In the genomic region with DNA sequence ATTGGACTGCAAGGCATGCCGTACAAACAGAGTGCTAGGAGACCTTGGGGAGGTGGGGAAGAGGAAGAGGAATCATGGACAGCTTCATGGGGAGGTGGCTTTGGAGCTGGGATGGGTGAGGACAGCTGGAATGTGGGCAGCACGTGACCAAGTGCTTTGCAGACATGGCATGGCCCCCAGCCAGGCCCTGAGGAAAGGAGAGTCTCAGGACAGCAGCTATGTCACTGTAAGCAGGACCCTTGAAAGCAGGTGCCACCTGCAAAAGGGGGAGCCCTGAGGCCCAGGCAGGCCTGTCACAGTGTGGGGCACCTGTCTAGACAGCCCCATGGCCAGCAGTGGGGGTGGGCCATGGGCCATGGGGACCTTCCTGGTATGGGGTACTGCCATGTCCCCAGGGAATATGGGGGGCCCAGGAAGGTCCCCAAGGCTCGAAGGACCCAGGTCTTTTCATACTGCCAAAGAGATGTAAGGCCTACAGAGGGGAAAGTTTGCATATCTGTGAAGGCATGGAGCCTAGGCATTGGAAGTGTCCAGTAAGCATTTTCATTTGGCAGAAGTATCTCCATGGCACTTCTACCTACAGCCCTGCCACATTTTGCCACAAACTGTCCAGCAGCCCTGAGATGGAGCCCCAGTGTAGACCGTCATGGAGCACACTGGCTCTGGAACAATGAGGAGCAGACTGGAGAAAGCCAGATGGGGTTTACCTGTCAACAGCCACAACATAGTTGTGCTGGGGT, we compare ENCODE assay signal across 17 cellular contexts. TPM values are rescaled to one million over a fixed set of nuclear protein-coding genes. Genes with fewer than 3 reads are reported as not detected.
DNase-seq lines count a peak whose midpoint lies in the region; ATAC-seq, FAIRE-seq and TF ChIP-seq lines count a peak whose summit lies in the region.
"Had no signal": no experiment of that assay in that cellular context is flagged by ENCODE, and none has a peak within 500 bp of the region (broad histone marks: within the 10 kb centered on the region; RNA-seq: fewer than 3 reads in every experiment).

No MANE protein-coding gene starts in this region.

- peaks cover 87% of the 10 kb centered on the region for H3K27me3 Mint-ChIP-seq in nephron (ENCODE audit: low read depth)
- peaks cover 23% of the 10 kb centered on the region for H3K27me3 Mint-ChIP-seq in activated CD4-positive, alpha-beta T cell treated with anti-CD3 and anti-CD28 coated beads for 36 hours

- TF ChIP-seq CTCF in HepG2 (CRISPR knock-in tag; IDR thresholded peaks at IDR 0.05) (no peak), right lobe of liver (IDR thresholded peaks at IDR 0.05) (no peak), nephron (IDR thresholded peaks at IDR 0.05; ENCODE audit: unreplicated experiment in 3 of 3) (no peak), thyroid gland (IDR thresholded peaks at IDR 0.05) (no peak)

- H3K4me2 ChIP-seq in HepG2 (ENCODE audit: low read depth, low read length) = no peak overlapping the region
- H3K4me2 ChIP-seq: GM23338 had no signal

- intact Hi-C loops in HepG2 (cut with micrococcal nuclease; ENCODE audit: unreplicated experiment) (no loop called here), right lobe of liver (cut with DNase I) (no loop called here), thyroid gland (cut with DNase I) (no loop called here)
- intact Hi-C loops in activated CD4-positive, alpha-beta T cell treated with anti-CD3 and anti-CD28 coated beads for 36 hours (cut with DNase I, micrococcal nuclease) = no loop called here

- H3K36me3 ChIP-seq in HepG2 (replicated peaks in 1 of 2; ENCODE audit: control insufficient read depth in 1 of 2, insufficient read depth in 2 of 2, low read length in 2 of 2) = no peaks in the 10 kb centered on the region
- no peaks in the 10 kb centered on the region for H3K36me3 ChIP-seq in right lobe of liver
- H3K36me3 ChIP-seq in thyroid gland = peaks cover 16 to 19% of the 10 kb centered on the region in 2 donors
- H3K36me3 ChIP-seq: BE2C had no signal

- peaks cover 49% of the 10 kb centered on the region for H3K4me1 Mint-ChIP-seq in nephron
- peaks cover 7% of the 10 kb centered on the region for H3K4me1 Mint-ChIP-seq in activated CD4-positive, alpha-beta T cell treated with anti-CD3 and anti-CD28 coated beads for 36 hours

- H4K20me1 ChIP-seq in HepG2 (ENCODE audit: insufficient read depth, low read length) = no peaks in the 10 kb centered on the region

- FAIRE-seq in HepG2 (lab: Jason Lieb, UNC) (no peak), GM12892 (lab: Jason Lieb, UNC) (no peak)
- FAIRE-seq: A204.1, G401.6, GM12891 had no signal

- BruUV-seq in HepG2 (replicated peaks; lab: Mats Ljungman, UMichigan) = no TSS peak

- H3K27ac ChIP-seq in HepG2 (ENCODE audit: extremely low read length, insufficient read depth, low read length) (no peak overlapping the region), right lobe of liver (no peak overlapping the region), thyroid gland (peak overlapping the region; percentile 92 to 99 (median 93))
- H3K27ac ChIP-seq: C4-2B had no signal

- TF ChIP-seq EP300 in HepG2 (IDR thresholded peaks at IDR 0.05; ENCODE audit: low read depth in 2 of 2, low read length in 2 of 2) = no peak
- no peak for TF ChIP-seq EP300 in HepG2 (CRISPR knock-in tag; IDR thresholded peaks at IDR 0.05; ENCODE audit: borderline replicate concordance)

- H3K4me1 ChIP-seq in HepG2 (ENCODE audit: insufficient read depth, low read length) = peaks cover 10% of the 10 kb centered on the region; the same call in 1 of the 2 replicates
- H3K4me1 ChIP-seq in right lobe of liver = peaks cover 0 to 19% (median 7%) of the 10 kb centered on the region in 4 donors
- peaks cover 76 to 85% of the 10 kb centered on the region in 2 donors for H3K4me1 ChIP-seq in thyroid gland
- H3K4me1 ChIP-seq: BE2C had no signal

- ATAC-seq in HepG2 = no peak
- no peak for ATAC-seq in right lobe of liver
- no peak for ATAC-seq in activated CD4-positive, alpha-beta T cell treated with anti-CD3 and anti-CD28 coated beads for 36 hours
- ATAC-seq: GM23338 had no signal

- no peak overlapping the region for H3K4me3 Mint-ChIP-seq in nephron
- no peak overlapping the region for H3K4me3 Mint-ChIP-seq in activated CD4-positive, alpha-beta T cell treated with anti-CD3 and anti-CD28 coated beads for 36 hours
- H3K4me3 Mint-ChIP-seq: CD4-positive, alpha-beta memory T cell; GM23338 had no signal

- H3K27me3 ChIP-seq in HepG2 (ENCODE audit: control insufficient read depth in 1 of 2, insufficient read depth in 2 of 2, low read length in 2 of 2) (peaks cover 7 to 19% of the 10 kb centered on the region in 2 experiments), right lobe of liver (no peaks in the 10 kb centered on the region), thyroid gland (no peaks in the 10 kb centered on the region)

- H2AFZ ChIP-seq in HepG2 (ENCODE audit: low read length) = no peak overlapping the region
- H2AFZ ChIP-seq: GM23338 had no signal

- WGBS in HepG2 (ENCODE audit: low lambda C conversion rate) = 16% methylated on average over 4 of the region's 4 CpGs
- WGBS in right lobe of liver (ENCODE audit: insufficient coverage, low coverage, low lambda C conversion rate, missing lambda C conversion rate) = 87% methylated on average over 3 of the region's 4 CpGs
- WGBS in thyroid gland, 2 donors = 28 to 52% methylated on average over 4 of the region's 4 CpGs

- DNase-seq in HepG2 (ENCODE audit: low spot score) (no peak), right lobe of liver (no peak), thyroid gland (peak; percentile 85 to 87), GM12892 (ENCODE audit: insufficient read length) (no peak), NCI-H2196 treated with DMSO at 0.1 percent for 48 hours (lab: John Stamatoyannopoulos, UW; ENCODE audit: unreplicated experiment) (no peak)
- DNase-seq in activated CD4-positive, alpha-beta T cell treated with anti-CD3 and anti-CD28 coated beads for 36 hours = no peak
- DNase-seq: BE2C; CD4-positive, alpha-beta memory T cell; DMS79 treated with DMSO at 0.1 percent for 48 hours; EL; H7 had no signal

- in situ Hi-C loops in HepG2 (cut with HindIII; ENCODE audit: extremely low pct_ligation_motif_present, low pct_unique_long_range_greater_than_20kb) = loop anchor here (25.0 kb wide), 1 partner anchor 94 kb away; no protein-coding TSS in a partner anchor

- H3K9me3 ChIP-seq in HepG2 (ENCODE audit: low read length) (no peaks in the 10 kb centered on the region), right lobe of liver (no peaks in the 10 kb centered on the region), thyroid gland (no peaks in the 10 kb centered on the region)
- H3K9me3 ChIP-seq: BE2C had no signal

- no peaks in the 10 kb centered on the region for H3K79me2 ChIP-seq in HepG2 (ENCODE audit: insufficient read depth, low read length)

- no peak for TF ChIP-seq RAD21 in HepG2 (CRISPR knock-in tag; IDR thresholded peaks at IDR 0.05)

- CTCF ChIA-PET in HepG2 (lab: Yijun Ruan, JAX; ENCODE audit: low intra/inter-chr PET ratio, low total read pairs) = no interaction called here
- CTCF ChIA-PET in activated CD4-positive, alpha-beta T cell treated with anti-CD3 and anti-CD28 coated beads for 36 hours (lab: Charles Lee) = interaction anchor here (0.6 kb wide), 2 partner anchors 327 to 576 kb away, joined by 3 to 4 read pairs; no protein-coding TSS in a partner anchor

- no peaks in the 10 kb centered on the region for H3K9me3 Mint-ChIP-seq in nephron
- H3K9me3 Mint-ChIP-seq in activated CD4-positive, alpha-beta T cell treated with anti-CD3 and anti-CD28 coated beads for 36 hours (ENCODE audit: low read depth) = no peaks in the 10 kb centered on the region
- H3K9me3 Mint-ChIP-seq: CD4-positive, alpha-beta memory T cell; GM23338 had no signal

- H3K27ac Mint-ChIP-seq in nephron = peak overlapping the region in 2 of 3 experiments; percentile 58 to 72
- H3K27ac Mint-ChIP-seq in activated CD4-positive, alpha-beta T cell treated with anti-CD3 and anti-CD28 coated beads for 36 hours = no peak overlapping the region
- H3K27ac Mint-ChIP-seq: CD4-positive, alpha-beta memory T cell; GM23338 had no signal

- no peak for TF ChIP-seq POLR2A in HepG2 (IDR thresholded peaks at IDR 0.05; ENCODE audit: insufficient read depth in 1 of 2, low read depth in 2 of 2, low read length in 2 of 2)
- no peak for TF ChIP-seq POLR2A in right lobe of liver (IDR thresholded peaks at IDR 0.05)
- peak in 1 of 2 donors; percentile 53 for TF ChIP-seq POLR2A in thyroid gland (IDR thresholded peaks at IDR 0.05)
- no peak for TF ChIP-seq POLR2A in GM12892 (IDR thresholded peaks at IDR 0.05; ENCODE audit: low read depth, low read length)

- peaks cover 14% of the 10 kb centered on the region for H3K36me3 Mint-ChIP-seq in nephron (ENCODE audit: low read depth)
- H3K36me3 Mint-ChIP-seq in activated CD4-positive, alpha-beta T cell treated with anti-CD3 and anti-CD28 coated beads for 36 hours (ENCODE audit: low read depth) = no peaks in the 10 kb centered on the region

- no peak overlapping the region for H3K9ac ChIP-seq in HepG2 (ENCODE audit: insufficient read depth, low read depth, low read length)

- POLR2A ChIA-PET in HepG2 (lab: Yijun Ruan, JAX) = interaction anchor here (1.1 kb wide), 1 partner anchor 14 kb away, joined by 5 read pairs; no protein-coding TSS in a partner anchor
- POLR2A ChIA-PET in activated CD4-positive, alpha-beta T cell treated with anti-CD3 and anti-CD28 coated beads for 36 hours (lab: Charles Lee) = no interaction called here

- no peak overlapping the region for H3K4me3 ChIP-seq in HepG2 (replicated peaks in 1 of 3; ENCODE audit: insufficient read depth in 1 of 3, low read depth in 2 of 3, low read length in 3 of 3)
- no peak overlapping the region for H3K4me3 ChIP-seq in right lobe of liver
- H3K4me3 ChIP-seq in thyroid gland (replicated peaks in 1 of 3) = no peak overlapping the region
- H3K4me3 ChIP-seq: GM23338 had no signal

RNA-seq across cellular contexts. Expression of a gene that starts 9.9 kb away (rescaled TPM):
- total RNA-seq in HepG2 (2016; rRNA removed; fragmentation: Illumina TruSeq; extraction: Trizol) = 1.3 and 1.5 TPM in 2 replicates
- total RNA-seq in HepG2 (2016; cell fraction: cytosol; rRNA removed; fragmentation: Illumina TruSeq; extraction: Trizol; ENCODE audit: low read depth) = 0.79 and 0.91 TPM in 2 replicates
- total RNA-seq in HepG2 (2016; cell fraction: insoluble cytoplasmic fraction; rRNA removed; fragmentation: Illumina TruSeq; extraction: Trizol) = 1.4 and 1.5 TPM in 2 replicates
- 1.9 and 2.0 TPM in 2 replicates for total RNA-seq in HepG2 (2016; cell fraction: membrane; rRNA removed; fragmentation: Illumina TruSeq; extraction: Trizol)
- total RNA-seq in HepG2 (2016; cell fraction: nucleus; rRNA removed; fragmentation: Illumina TruSeq; extraction: Trizol) = 0.88 and 0.90 TPM in 2 replicates
- polyA plus RNA-seq in HepG2 (2011; rRNA removed) = 8.1 and 8.8 TPM in 2 replicates
- 3.2 and 4.3 TPM in 2 replicates for polyA plus RNA-seq in HepG2 (2011; cell fraction: cytosol; rRNA removed)
- 2.5 and 2.8 TPM in 2 replicates for polyA plus RNA-seq in HepG2 (2011; cell fraction: nucleus; rRNA removed)
- polyA plus RNA-seq in HepG2 (2012) = 5.3 and 8.3 TPM in 2 replicates
- 1.0 and 1.2 TPM in 2 replicates for polyA plus RNA-seq in HepG2 (2016; cell fraction: cytosol; fragmentation: Illumina TruSeq; extraction: Trizol; ENCODE audit: low read depth)
- 3.8 and 4.0 TPM in 2 replicates for polyA plus RNA-seq in HepG2 (2016; cell fraction: insoluble cytoplasmic fraction; fragmentation: Illumina TruSeq; extraction: Trizol; ENCODE audit: low read depth)
- polyA plus RNA-seq in HepG2 (2016; cell fraction: membrane; fragmentation: Illumina TruSeq; extraction: Trizol; ENCODE audit: low read depth) = 2.8 TPM in 2 replicates
- polyA plus RNA-seq in HepG2 (2016; cell fraction: nucleus; fragmentation: Illumina TruSeq; extraction: Trizol; ENCODE audit: insufficient read depth, low read depth) = 2.5 and 3.1 TPM in 2 replicates
- polyA minus RNA-seq in HepG2 (2011; rRNA and poly(A)+ RNA removed; ENCODE audit: low replicate concordance) = 1.1 and 5.5 TPM in 2 replicates
- polyA minus RNA-seq in HepG2 (2011; cell fraction: cytosol; rRNA and poly(A)+ RNA removed) = 2.4 and 3.0 TPM in 2 replicates
- 3.7 and 3.9 TPM in 2 replicates for polyA minus RNA-seq in HepG2 (2011; cell fraction: nucleus; rRNA and poly(A)+ RNA removed)
- 1 to 10 TPM in 2 of 6 experiments, under 1 TPM in 4; 0.27 to 1.9 (median 0.86) TPM for total RNA-seq in right lobe of liver
- 1,000 to 10,000 TPM; 1,318 to 2,156 (median 1,767) TPM for total RNA-seq in thyroid gland
- polyA plus RNA-seq in GM12892 (2012; ENCODE audit: missing spikeins) = 1.8 TPM
- total RNA-seq in activated CD4-positive, alpha-beta T cell treated with anti-CD3 and anti-CD28 coated beads for 36 hours = 1 to 10 TPM; 1.4 to 2.1 TPM
- total RNA-seq: H7 had no signal

Comparison
In these comparisons a context has a peak if more than half of its experiments do, and no peak if none do; other contexts are left out.
1. DNase-seq: peak in thyroid gland (2 of 2); none in HepG2 (single experiment), right lobe of liver (0 of 3), GM12892 (single experiment), activated CD4-positive, alpha-beta T cell treated with anti-CD3 and anti-CD28 coated beads for 36 hours (single experiment) and NCI-H2196 treated with DMSO at 0.1 percent for 48 hours (single experiment).
2. H3K27ac ChIP-seq: peak in thyroid gland (3 of 3); none in HepG2 (single experiment) and right lobe of liver (0 of 3).
3. RNA of a gene that starts 9.9 kb away (total RNA-seq): 1,318 to 2,156 TPM in thyroid gland; 1.4 to 2.1 TPM in activated CD4-positive, alpha-beta T cell treated with anti-CD3 and anti-CD28 coated beads for 36 hours, 0.79 to 2.0 TPM in HepG2 and 0.27 to 1.9 TPM in right lobe of liver; every median in the first group is over 100 times any median in the second.